Comparison of ENCODE assay signal across 6 cellular contexts in the genomic region with DNA sequence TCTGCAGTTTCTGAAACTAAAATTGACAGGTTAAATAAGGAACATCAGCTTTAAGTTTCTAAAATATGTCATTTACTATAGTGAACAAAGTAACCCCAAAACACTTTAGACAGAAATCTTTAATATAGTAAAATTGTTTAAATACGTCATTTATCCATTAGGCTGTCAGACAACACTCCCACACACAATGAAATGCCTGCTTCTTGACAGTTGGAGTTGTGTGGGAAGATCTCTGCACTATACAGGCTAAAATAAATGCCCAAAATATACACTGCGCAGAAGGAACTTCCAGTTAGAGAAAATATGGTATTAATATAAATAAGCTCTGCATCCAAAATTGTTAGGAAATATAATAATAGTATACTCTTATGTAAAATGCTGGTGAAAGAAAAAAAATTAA.
"Had no signal": no experiment of that assay in that cellular context is flagged by ENCODE, and none has a peak within 500 bp of the region (broad histone marks: within the 10 kb centered on the region; RNA-seq: fewer than 3 reads in every experiment).

No MANE protein-coding gene starts in this region.

- DNase-seq: H9, HCEC 1CT, KBM-7 had no signal

- H3K4me1 Mint-ChIP-seq: GM23338, H9, IgD-negative memory B cell had no signal

- H3K4me3 Mint-ChIP-seq: GM23338, H9, IgD-negative memory B cell had no signal

- H3K27ac Mint-ChIP-seq: GM23338, H9, IgD-negative memory B cell had no signal

- H3K36me3 Mint-ChIP-seq: IgD-negative memory B cell had no signal

- H3K27me3 Mint-ChIP-seq: IgD-negative memory B cell had no signal

- H2AFZ ChIP-seq: GM23338 had no signal

- H3K4me2 ChIP-seq: GM23338 had no signal

- H3K9me3 Mint-ChIP-seq: GM23338, H9 had no signal

- H3K27ac ChIP-seq: HL-60 had no signal

- H3K4me3 ChIP-seq: GM23338 had no signal
